Comparison of ENCODE assay signal across 9 cellular contexts in genomic region chr11:119405448-119405847, GRCh38. TPM values are rescaled to one million over a fixed set of nuclear protein-coding genes. Genes with fewer than 3 reads are reported as not detected.
"Had no signal": no experiment of that assay in that cellular context is flagged by ENCODE, and none has a peak within 500 bp of the region (broad histone marks: within the 10 kb centered on the region; RNA-seq: fewer than 3 reads in every experiment).

No MANE protein-coding gene starts in this region.

RNA-seq across cellular contexts. Expression of gene THY1, which starts 17.5 kb away (rescaled TPM):
- total RNA-seq: NCI-H460, OCI-LY7, PC-9 had no signal

RNA-seq across cellular contexts. Expression of gene MFRP, which starts 58.9 kb away (rescaled TPM):
- total RNA-seq: M059J, NCI-H460, OCI-LY7, PC-9, Right ventricle myocardium inferior, RPMI7951, SJCRH30, SK-MEL-5, T-cell had no signal
